Comparison of ENCODE assay signal across 1 cellular context in genomic region chrX:11351375-11352295, GRCh38.
TF ChIP-seq lines count a peak whose summit lies in the region.

No MANE protein-coding gene starts in this region.

TF ChIP-seq in K562, 482 proteins besides CTCF, POLR2A, EP300 and RAD21 (continues in another document):
- TF ChIP-seq SMAD1 (IDR thresholded peaks at IDR 0.05; ENCODE audit: low read depth, low read length, partially characterized antibody): no peak
- no peak for TF ChIP-seq CHD4 (IDR thresholded peaks at IDR 0.05; ENCODE audit: insufficient read depth, insufficient replicate concordance, low read depth, low read length, poor library complexity, severe bottlenecking)
- TF ChIP-seq GTF2F1 (IDR thresholded peaks at IDR 0.05; ENCODE audit: low read depth, low read length): no peak
- TF ChIP-seq ZBTB9 (CRISPR knock-in tag; IDR thresholded peaks at IDR 0.05): no peak; the same call in 1 of the 2 replicates
- peak; percentile 61 for TF ChIP-seq SMAD4 (CRISPR knock-in tag; conservative IDR thresholded peaks at IDR 0.05)
- TF ChIP-seq COPS2 (conservative IDR thresholded peaks at IDR 0.05): no peak
- TF ChIP-seq THRAP3 (IDR thresholded peaks at IDR 0.05; ENCODE audit: borderline replicate concordance): no peak
- TF ChIP-seq ZBTB12 (CRISPR knock-in tag; IDR thresholded peaks at IDR 0.05): no peak
- TF ChIP-seq KDM2B (CRISPR knock-in tag; IDR thresholded peaks at IDR 0.05): no peak
- TF ChIP-seq E2F8 (IDR thresholded peaks at IDR 0.05; ENCODE audit: low read depth, partially characterized antibody): no peak
- peak; percentile 61 for TF ChIP-seq MECOM (CRISPR knock-in tag; IDR thresholded peaks at IDR 0.05)
- TF ChIP-seq ZNF561 (CRISPR knock-in tag; conservative IDR thresholded peaks at IDR 0.05): no peak
- peak; percentile 73 for TF ChIP-seq L3MBTL2 (IDR thresholded peaks at IDR 0.05)
- no peak for TF ChIP-seq FOXA3 (CRISPR knock-in tag; conservative IDR thresholded peaks at IDR 0.05 in 1 of 2, IDR thresholded peaks at IDR 0.05 in 1 of 2)
- no peak for TF ChIP-seq RHOXF2B (CRISPR knock-in tag; conservative IDR thresholded peaks at IDR 0.05)
- 0 out of 2 replicates have a peak, but pooled peaks have one; percentile 10 for TF ChIP-seq ILK (tag; IDR thresholded peaks at IDR 0.05; ENCODE audit: borderline replicate concordance, low read depth)
- TF ChIP-seq CREB1 (IDR thresholded peaks at IDR 0.05): no peak
- TF ChIP-seq CREB1 (CRISPR knock-in tag; IDR thresholded peaks at IDR 0.05): no peak
- no peak for TF ChIP-seq GATAD2B (IDR thresholded peaks at IDR 0.05; ENCODE audit: borderline replicate concordance)
- 0 out of 2 replicates have a peak, but pooled peaks have one; percentile 16 for TF ChIP-seq ELF1 (tag; IDR thresholded peaks at IDR 0.05)
- TF ChIP-seq ZNF324 (CRISPR knock-in tag; IDR thresholded peaks at IDR 0.05): no peak
- TF ChIP-seq ZNF274 (IDR thresholded peaks at IDR 0.05; ENCODE audit: borderline replicate concordance, low read depth, low read length): no peak
- TF ChIP-seq ZNF76 (CRISPR knock-in tag; IDR thresholded peaks at IDR 0.05; ENCODE audit: borderline replicate concordance): peak; percentile 36; the same call in 1 of the 2 replicates
- no peak for TF ChIP-seq ZSCAN29 (IDR thresholded peaks at IDR 0.05)
- no peak for TF ChIP-seq SETDB1 (IDR thresholded peaks at IDR 0.05; ENCODE audit: low read length)
- no peak for TF ChIP-seq ZNF57 (CRISPR knock-in tag; IDR thresholded peaks at IDR 0.05)
- TF ChIP-seq MNT (conservative IDR thresholded peaks at IDR 0.05): no peak
- no peak for TF ChIP-seq SNIP1 (IDR thresholded peaks at IDR 0.05; ENCODE audit: low read depth)
- peak; percentile 90; the same call in 1 of the 2 replicates for TF ChIP-seq SOX6 (IDR thresholded peaks at IDR 0.05)
- no peak for TF ChIP-seq HDAC2 (IDR thresholded peaks at IDR 0.05)
- TF ChIP-seq ZBTB17 (CRISPR knock-in tag; IDR thresholded peaks at IDR 0.05): peak; percentile 68
- no peak for TF ChIP-seq ZNF444 (CRISPR knock-in tag; IDR thresholded peaks at IDR 0.05)
- TF ChIP-seq KLF16 (IDR thresholded peaks at IDR 0.05): no peak
- TF ChIP-seq ZBTB49 (CRISPR knock-in tag; IDR thresholded peaks at IDR 0.05; ENCODE audit: borderline replicate concordance): no peak
- TF ChIP-seq PTTG1 (tag; IDR thresholded peaks at IDR 0.05; ENCODE audit: low read depth): peak; percentile 27; the same call in 1 of the 2 replicates
- no peak for TF ChIP-seq THAP12 (CRISPR knock-in tag; IDR thresholded peaks at IDR 0.05)
- TF ChIP-seq REST (CRISPR knock-in tag; IDR thresholded peaks at IDR 0.05; ENCODE audit: low read depth): no peak
- TF ChIP-seq XRCC4 (IDR thresholded peaks at IDR 0.05; ENCODE audit: extremely low read depth, insufficient read depth, insufficient read length): no peak
- peak; percentile 32; the same call in 1 of the 2 replicates for TF ChIP-seq ZNF584 (CRISPR knock-in tag; IDR thresholded peaks at IDR 0.05; ENCODE audit: low read depth)
- TF ChIP-seq ELK1 (CRISPR knock-in tag; IDR thresholded peaks at IDR 0.05): no peak
- TF ChIP-seq RBM17 (IDR thresholded peaks at IDR 0.05; ENCODE audit: borderline replicate concordance, low read depth, low read length): no peak
- no peak for TF ChIP-seq ILF3 (IDR thresholded peaks at IDR 0.05; ENCODE audit: borderline replicate concordance)
- TF ChIP-seq ZNF586 (CRISPR knock-in tag; conservative IDR thresholded peaks at IDR 0.05): no peak
- TF ChIP-seq MTA3 (IDR thresholded peaks at IDR 0.05; ENCODE audit: borderline replicate concordance): no peak
- TF ChIP-seq BCL6 (CRISPR knock-in tag; IDR thresholded peaks at IDR 0.05): peak; percentile 56; the same call in 1 of the 2 replicates
- no peak; the same call in 1 of the 2 replicates for TF ChIP-seq NFRKB (IDR thresholded peaks at IDR 0.05; ENCODE audit: low read depth)
- no peak for TF ChIP-seq ETV6 (IDR thresholded peaks at IDR 0.05; ENCODE audit: borderline replicate concordance in 1 of 2, low read depth in 2 of 2, low read length in 1 of 2)
- no peak for TF ChIP-seq ETV6 (CRISPR knock-in tag; IDR thresholded peaks at IDR 0.05; ENCODE audit: borderline replicate concordance)
- no peak for TF ChIP-seq FOXO4 (CRISPR knock-in tag; IDR thresholded peaks at IDR 0.05)
- peak; percentile 53 for TF ChIP-seq ZFX (CRISPR knock-in tag; IDR thresholded peaks at IDR 0.05)
- TF ChIP-seq FOXK1 (CRISPR knock-in tag; IDR thresholded peaks at IDR 0.05; ENCODE audit: borderline replicate concordance): no peak
- TF ChIP-seq NFE2L1 (tag; IDR thresholded peaks at IDR 0.05; ENCODE audit: borderline replicate concordance, low read depth): no peak
- TF ChIP-seq ZNF224 (CRISPR knock-in tag; IDR thresholded peaks at IDR 0.05): no peak
- no peak for TF ChIP-seq NR4A1 (CRISPR knock-in tag; IDR thresholded peaks at IDR 0.05)
- peak; percentile 67 for TF ChIP-seq NR4A1 (tag; IDR thresholded peaks at IDR 0.05)
